Comparison of ENCODE assay signal across 8 cellular contexts in the genomic region with DNA sequence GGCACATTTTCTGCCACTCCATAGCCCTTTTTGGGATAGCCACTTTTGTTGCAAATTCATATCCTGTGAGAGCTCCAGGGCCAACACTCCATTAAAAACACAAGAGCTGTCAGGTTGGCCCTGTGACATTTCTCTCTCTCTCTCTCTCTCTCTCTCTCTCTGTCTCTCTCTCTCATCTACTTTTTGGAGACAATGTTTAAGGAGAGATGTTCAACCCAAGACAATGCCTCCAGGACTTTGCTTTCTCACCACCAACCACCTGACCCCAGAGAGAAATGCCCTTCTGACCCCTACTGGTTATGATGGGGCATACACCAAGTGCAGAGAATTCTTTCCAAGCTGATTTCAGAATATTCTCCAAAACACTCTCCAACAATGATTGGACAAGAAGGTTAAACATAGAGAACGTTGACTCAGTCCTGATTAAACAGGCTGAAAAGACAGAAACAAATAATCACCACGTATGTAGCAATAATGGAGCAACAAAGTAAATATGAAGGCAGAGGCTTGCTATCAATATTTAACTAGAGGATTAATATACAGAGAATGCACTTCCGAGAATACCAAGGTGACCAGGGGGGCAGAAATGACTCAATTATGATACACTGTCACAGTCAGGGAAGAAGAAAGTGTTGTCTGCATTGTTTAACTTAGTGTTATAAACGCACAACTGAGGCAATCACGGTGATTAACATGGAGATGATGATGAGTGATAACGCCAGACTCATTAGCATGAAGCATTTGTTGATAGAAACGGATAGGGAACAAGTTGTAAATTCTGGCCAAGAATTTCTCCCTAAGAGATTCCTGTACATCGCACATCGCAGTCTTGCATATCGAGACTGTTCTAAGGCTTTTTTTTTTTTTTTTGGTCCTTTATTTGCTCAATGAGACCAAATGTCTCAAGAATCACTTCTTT.
DNase-seq lines count a peak whose midpoint lies in the region; ATAC-seq and TF ChIP-seq lines count a peak whose summit lies in the region.

No MANE protein-coding gene starts in this region.

- H3K36me3 ChIP-seq in tibial nerve = no peaks in the 10 kb centered on the region

- DNase-seq in DMS153 (lab: John Stamatoyannopoulos, UW) (peak; percentile 13), RPMI8226 (peak; percentile 10), dedifferentiated amniotic fluid mesenchymal stem cell (ENCODE audit: extremely low spot score) (peak; percentile 39), tibial nerve (ENCODE audit: low spot score in 2 of 2) (no peak), anterior cingulate cortex (lab: John Stamatoyannopoulos, UW) (no peak)
- peak in 7 of 10 donors; percentile 38 to 68 (median 63) for DNase-seq in naive thymus-derived CD8-positive, alpha-beta T cell

- ATAC-seq in GM18907 (IDR thresholded peaks at IDR 0.05; ENCODE audit: unreplicated experiment) = peak; percentile 86
- peak; percentile 85 for ATAC-seq in HG03175 (IDR thresholded peaks at IDR 0.05; ENCODE audit: unreplicated experiment)
- peak; percentile 90 to 91 for ATAC-seq in naive thymus-derived CD8-positive, alpha-beta T cell

- H3K4me3 ChIP-seq in tibial nerve = no peak overlapping the region

- peaks cover 0 to 4% (median 0%) of the 10 kb centered on the region in 5 donors for H3K27me3 Mint-ChIP-seq in naive thymus-derived CD8-positive, alpha-beta T cell

- TF ChIP-seq EP300 in tibial nerve (IDR thresholded peaks at IDR 0.05) = no peak

- no peaks in the 10 kb centered on the region for H3K9me3 ChIP-seq in tibial nerve

- POLR2A ChIA-PET in naive thymus-derived CD8-positive, alpha-beta T cell (lab: Charles Lee) = interaction anchor here (0.7 to 1.0 kb wide), 2 partner anchors 17 to 174 kb away, joined by 3 read pairs; no protein-coding TSS in a partner anchor

- no peak overlapping the region for H3K4me3 Mint-ChIP-seq in naive thymus-derived CD8-positive, alpha-beta T cell

- no peaks in the 10 kb centered on the region for H3K36me3 Mint-ChIP-seq in naive thymus-derived CD8-positive, alpha-beta T cell

- H3K27ac ChIP-seq in tibial nerve = no peak overlapping the region

- H3K27ac Mint-ChIP-seq in naive thymus-derived CD8-positive, alpha-beta T cell = peak overlapping the region in 4 of 10 donors; percentile 9 to 89 (median 76)

- H3K4me1 ChIP-seq in tibial nerve = no peaks in the 10 kb centered on the region

- no peaks in the 10 kb centered on the region for H3K9me3 Mint-ChIP-seq in naive thymus-derived CD8-positive, alpha-beta T cell

- TF ChIP-seq POLR2A in tibial nerve (IDR thresholded peaks at IDR 0.05) = no peak

- peaks cover 11 to 36% (median 26%) of the 10 kb centered on the region in 4 donors for H3K4me1 Mint-ChIP-seq in naive thymus-derived CD8-positive, alpha-beta T cell

- WGBS in tibial nerve, 2 donors = 71 to 80% methylated on average over 10 of the region's 10 CpGs

- no peaks in the 10 kb centered on the region for H3K27me3 ChIP-seq in tibial nerve

- peak in 2 of 5 experiments; percentile 13 to 16 for TF ChIP-seq CTCF in tibial nerve (IDR thresholded peaks at IDR 0.05)

Comparison
In these comparisons a context has a peak if more than half of its experiments do, and no peak if none do; other contexts are left out.
1. DNase-seq: peak in DMS153 (single experiment), RPMI8226 (single experiment), dedifferentiated amniotic fluid mesenchymal stem cell (single experiment) and naive thymus-derived CD8-positive, alpha-beta T cell (7 of 10); none in tibial nerve (0 of 2) and anterior cingulate cortex (0 of 58).
2. Peak in every context shown above with its lines, with median percentiles within 50 percentile points of each other: ATAC-seq.